Comparison of ENCODE assay signal across 1 cellular context in the genomic region with DNA sequence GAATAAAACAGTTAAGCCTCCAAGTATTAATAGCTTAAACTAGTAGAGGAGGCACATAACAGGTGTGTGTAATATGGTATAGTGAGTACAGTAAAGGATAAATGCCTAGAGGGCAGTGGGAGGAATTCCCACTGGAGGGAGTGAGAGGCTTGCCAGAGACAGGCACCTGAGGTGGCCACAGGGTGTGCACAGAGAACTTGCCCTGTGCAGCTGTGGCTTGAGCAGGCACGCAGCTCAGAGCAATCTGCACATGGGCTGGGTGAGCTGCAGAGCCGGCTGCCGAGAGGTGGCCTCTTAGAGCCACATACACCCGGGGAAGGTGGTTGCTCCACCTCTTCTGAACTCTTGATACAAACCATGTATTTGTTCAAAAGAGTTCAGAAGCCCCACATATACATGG.
TF ChIP-seq lines count a peak whose summit lies in the region.

No MANE protein-coding gene starts in this region.

TF ChIP-seq in WTC11, 78 proteins besides CTCF, POLR2A, EP300 and RAD21 (continued from another document):
- TF ChIP-seq ZNF532 (CRISPR knock-in tag; IDR thresholded peaks at IDR 0.05; ENCODE audit: borderline replicate concordance), result no peak
TF ChIP-seq in WTC11: peak in this region for 0.
